Comparison of ENCODE assay signal across 8 cellular contexts in the genomic region with DNA sequence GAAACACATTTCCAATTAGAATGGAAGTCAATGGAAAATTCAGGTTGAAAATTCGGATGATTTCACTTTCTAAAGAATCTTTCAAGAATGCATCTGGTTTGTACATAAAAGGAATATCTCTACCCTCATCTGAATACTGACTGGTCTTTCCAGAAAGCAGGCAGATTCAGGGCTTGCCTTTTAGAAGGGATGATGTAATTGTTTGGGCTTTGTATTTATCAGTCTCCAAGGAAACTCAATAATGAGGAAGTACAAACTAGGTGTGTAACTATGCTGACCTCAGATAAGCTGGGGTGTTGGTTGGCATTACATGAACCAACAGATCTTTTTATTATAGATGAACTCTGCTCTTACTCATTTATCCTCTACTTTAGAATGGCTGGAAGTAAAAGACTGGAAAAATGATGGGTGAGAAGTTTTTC. TPM values are rescaled to one million over a fixed set of nuclear protein-coding genes. Genes with fewer than 3 reads are reported as not detected.
DNase-seq lines count a peak whose midpoint lies in the region; ATAC-seq, FAIRE-seq and TF ChIP-seq lines count a peak whose summit lies in the region.

No MANE protein-coding gene starts in this region.

- H3K27me3 ChIP-seq in GM12878 (replicated peaks in 1 of 2; ENCODE audit: control insufficient read depth in 2 of 2, insufficient read depth in 2 of 2, low read length in 1 of 2) = no peaks in the 10 kb centered on the region
- H3K27me3 ChIP-seq in vagina = no peaks in the 10 kb centered on the region

- TF ChIP-seq POLR2A in GM12878 (IDR thresholded peaks at IDR 0.05; ENCODE audit: low read depth, low read length) (no peak), vagina (IDR thresholded peaks at IDR 0.05) (no peak)

- H3K9me3 ChIP-seq in GM12878 (replicated peaks; ENCODE audit: control insufficient read depth, insufficient read depth, low read length) (no peaks in the 10 kb centered on the region), vagina (no peaks in the 10 kb centered on the region)

- H3K4me3 ChIP-seq in GM12865 (ENCODE audit: low read depth, low read length) (no peak overlapping the region), GM12878 (no peak overlapping the region), vagina (no peak overlapping the region)

- RAD21 ChIA-PET in GM12878 (lab: Charles Lee; ENCODE audit: unreplicated experiment) = no interaction called here

- POLR2A ChIA-PET in GM12878 (lab: Charles Lee) = interaction anchor here (0.6 kb wide), 1 partner anchor 12 kb away, joined by 3 read pairs; no protein-coding TSS in a partner anchor

- peak; percentile 45 for DNase-seq in GM12865 (ENCODE audit: low read depth)
- peak; percentile 77 for DNase-seq in HCEC 1CT
- DNase-seq in LoVo (ENCODE audit: low spot score) = peak; percentile 93
- DNase-seq in GM12878 (ENCODE audit: low read depth, low spot score) = no peak
- DNase-seq in left lobe of liver (ENCODE audit: low spot score) = no peak
- peak in 1 of 2 donors; percentile 34 for DNase-seq in vagina (ENCODE audit: extremely low spot score in 2 of 2)
- no peak for DNase-seq in NCI-H1092 treated with DMSO at 0.1 percent for 48 hours (lab: John Stamatoyannopoulos, UW)
- no peak for DNase-seq in hippocampal formation (lab: John Stamatoyannopoulos, UW)

- H3K9ac ChIP-seq in GM12878 (ENCODE audit: control insufficient read depth, insufficient read depth, low read length) = no peak overlapping the region

- in situ Hi-C loops in GM12878 (cut with MboI) = no loop called here

- FAIRE-seq in GM12878 (lab: Jason Lieb, UNC) = peak; percentile 13

- H3K4me2 ChIP-seq in GM12878 (ENCODE audit: control insufficient read depth, insufficient read depth) = no peak overlapping the region

- H3K4me1 ChIP-seq in GM12878 (ENCODE audit: control insufficient read depth, insufficient read depth, low read length) = peaks cover 4% of the 10 kb centered on the region; the same call in 1 of the 2 replicates
- peaks cover 48% of the 10 kb centered on the region for H3K4me1 ChIP-seq in vagina

- TF ChIP-seq EP300 in GM12878 (IDR thresholded peaks at IDR 0.05; ENCODE audit: borderline replicate concordance in 1 of 2, control insufficient read depth in 1 of 2, low read depth in 2 of 2, low read length in 2 of 2) = peak in 1 of 2 experiments; percentile 45; a peak in 1 of 4 replicates

- peaks cover 20% of the 10 kb centered on the region for H3K79me2 ChIP-seq in GM12878 (ENCODE audit: control insufficient read depth, insufficient read depth, low read length)

- no peaks in the 10 kb centered on the region; the same call in 1 of the 2 replicates for H4K20me1 ChIP-seq in GM12878 (ENCODE audit: control insufficient read depth, insufficient read depth)

- SMC1A ChIA-PET in GM12878 (lab: Charles Lee; ENCODE audit: uncharacterized antibody, unreplicated experiment) = interaction anchor here (1.0 to 3.6 kb wide), 5 partner anchors 13 to 96 kb away, joined by 3 to 13 read pairs (median 4); no protein-coding TSS in a partner anchor

- intact Hi-C loops in GM12878 (cut with micrococcal nuclease; ENCODE audit: unreplicated experiment) (no loop called here), vagina (cut with DNase I) (no loop called here)

- CTCF ChIA-PET in GM12878 (lab: Yijun Ruan, JAX) = interaction anchor here (1.1 to 2.2 kb wide), 5 partner anchors 10 to 108 kb away, joined by 3 to 5 read pairs (median 4); no protein-coding TSS in a partner anchor

- H3K27ac ChIP-seq in GM12878 (ENCODE audit: control insufficient read depth, insufficient read depth) (no peak overlapping the region), vagina (peak overlapping the region; percentile 77)

- ATAC-seq in GM12878 (peak; percentile 93), left lobe of liver (peak; percentile 58)

- peaks cover 38 to 48% of the 10 kb centered on the region in 2 experiments for H3K36me3 ChIP-seq in GM12878 (ENCODE audit: control insufficient read depth in 2 of 2, insufficient read depth in 2 of 2, low read length in 1 of 2)
- H3K36me3 ChIP-seq in vagina = peaks cover 0 to 25% of the 10 kb centered on the region in 2 donors

- TF ChIP-seq CTCF in GM12865 (IDR thresholded peaks at IDR 0.05; ENCODE audit: insufficient read depth, low read depth, low read length, missing control alignments) = no peak
- no peak for TF ChIP-seq CTCF in GM12878 (IDR thresholded peaks at IDR 0.05 in 2 of 3, conservative IDR thresholded peaks at IDR 0.05 in 1 of 3; ENCODE audit: control insufficient read depth in 2 of 3, extremely low read depth in 1 of 3, insufficient read depth in 1 of 3, low read depth in 3 of 3, low read length in 3 of 3)
- TF ChIP-seq CTCF in vagina (IDR thresholded peaks at IDR 0.05) = no peak

- H2AFZ ChIP-seq in GM12878 (ENCODE audit: control insufficient read depth, low read depth, low read length) = no peak overlapping the region

- no TSS peak for BruUV-seq in GM12878 (replicated peaks; lab: Mats Ljungman, UMichigan)

- no peak for TF ChIP-seq RAD21 in GM12878 (IDR thresholded peaks at IDR 0.05; ENCODE audit: insufficient read depth, low read depth, low read length)

- WGBS in GM12878 (ENCODE audit: insufficient coverage, insufficient replicate concordance, low lambda C conversion rate, missing lambda C conversion rate) = 0% methylated on average over 1 of the region's 1 CpG

TF ChIP-seq in GM12878, 131 proteins besides CTCF, POLR2A, EP300 and RAD21:
- TF ChIP-seq KDM1A (IDR thresholded peaks at IDR 0.05; ENCODE audit: borderline replicate concordance) (no peak), IKZF1 (conservative IDR thresholded peaks at IDR 0.05) (peak; percentile 39), BMI1 (IDR thresholded peaks at IDR 0.05; ENCODE audit: borderline replicate concordance) (peak; percentile 63), EZH2 (IDR thresholded peaks at IDR 0.05; ENCODE audit: borderline replicate concordance, control insufficient read depth, low read depth, low read length) (no peak), CHD2 (IDR thresholded peaks at IDR 0.05; ENCODE audit: borderline replicate concordance, low read depth, low read length) (no peak), RUNX3 (IDR thresholded peaks at IDR 0.05; ENCODE audit: low read length) (peak; percentile 56; the same call in 1 of the 2 replicates), IKZF2 (IDR thresholded peaks at IDR 0.05) (peak; percentile 44 to 56; a peak in 3 of 4 replicates), SPI1 (IDR thresholded peaks at IDR 0.05; ENCODE audit: borderline replicate concordance, insufficient read depth, low read depth, low read length) (peak; percentile 58; the same call in 1 of the 2 replicates), JUNB (IDR thresholded peaks at IDR 0.05) (peak; percentile 25; the same call in 1 of the 2 replicates), NFIC (IDR thresholded peaks at IDR 0.05; ENCODE audit: low read depth, low read length) (peak; percentile 19; the same call in 1 of the 2 replicates), FOXM1 (IDR thresholded peaks at IDR 0.05; ENCODE audit: low read depth, low read length) (peak; percentile 35; the same call in 1 of the 2 replicates), CREB1 (IDR thresholded peaks at IDR 0.05; ENCODE audit: low read depth) (0 out of 2 replicates have a peak, but pooled peaks have one; percentile 17), ATF7 (IDR thresholded peaks at IDR 0.05; ENCODE audit: low read depth) (peak; percentile 98)
- TF ChIP-seq, protein P1, sequence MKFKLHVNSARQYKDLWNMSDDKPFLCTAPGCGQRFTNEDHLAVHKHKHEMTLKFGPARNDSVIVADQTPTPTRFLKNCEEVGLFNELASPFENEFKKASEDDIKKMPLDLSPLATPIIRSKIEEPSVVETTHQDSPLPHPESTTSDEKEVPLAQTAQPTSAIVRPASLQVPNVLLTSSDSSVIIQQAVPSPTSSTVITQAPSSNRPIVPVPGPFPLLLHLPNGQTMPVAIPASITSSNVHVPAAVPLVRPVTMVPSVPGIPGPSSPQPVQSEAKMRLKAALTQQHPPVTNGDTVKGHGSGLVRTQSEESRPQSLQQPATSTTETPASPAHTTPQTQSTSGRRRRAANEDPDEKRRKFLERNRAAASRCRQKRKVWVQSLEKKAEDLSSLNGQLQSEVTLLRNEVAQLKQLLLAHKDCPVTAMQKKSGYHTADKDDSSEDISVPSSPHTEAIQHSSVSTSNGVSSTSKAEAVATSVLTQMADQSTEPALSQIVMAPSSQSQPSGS (IDR thresholded peaks at IDR 0.05; ENCODE audit: low read length) = peak; percentile 97
- TF ChIP-seq, protein P2, sequence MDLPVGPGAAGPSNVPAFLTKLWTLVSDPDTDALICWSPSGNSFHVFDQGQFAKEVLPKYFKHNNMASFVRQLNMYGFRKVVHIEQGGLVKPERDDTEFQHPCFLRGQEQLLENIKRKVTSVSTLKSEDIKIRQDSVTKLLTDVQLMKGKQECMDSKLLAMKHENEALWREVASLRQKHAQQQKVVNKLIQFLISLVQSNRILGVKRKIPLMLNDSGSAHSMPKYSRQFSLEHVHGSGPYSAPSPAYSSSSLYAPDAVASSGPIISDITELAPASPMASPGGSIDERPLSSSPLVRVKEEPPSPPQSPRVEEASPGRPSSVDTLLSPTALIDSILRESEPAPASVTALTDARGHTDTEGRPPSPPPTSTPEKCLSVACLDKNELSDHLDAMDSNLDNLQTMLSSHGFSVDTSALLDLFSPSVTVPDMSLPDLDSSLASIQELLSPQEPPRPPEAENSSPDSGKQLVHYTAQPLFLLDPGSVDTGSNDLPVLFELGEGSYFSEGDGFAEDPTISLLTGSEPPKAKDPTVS (IDR thresholded peaks at IDR 0.05; ENCODE audit: low read depth, low read length) = no peak
TF ChIP-seq in GM12878: peak in this region for 11.

RNA-seq across cellular contexts. Expression of a gene that starts 24.1 kb away (rescaled TPM):
- total RNA-seq in GM12878 (2013; cell fraction: nucleolus; rRNA removed) = 93.6 and 94.6 TPM in 2 replicates
- 86.5 and 95.7 TPM in 2 replicates for total RNA-seq in GM12878 (2014; rRNA removed)
- 204 and 212 TPM in 2 replicates for total RNA-seq in GM12878 (2014; rRNA removed; fragmentation: Illumina TruSeq; extraction: Trizol)
- total RNA-seq in GM12878 (2021) = 527 and 530 TPM in 2 replicates
- 553 TPM for polyA plus RNA-seq in GM12878 (2011; ENCODE audit: low read depth)
- polyA plus RNA-seq in GM12878 (2011; rRNA removed) = 133 and 220 TPM in 2 replicates
- 344 and 508 TPM in 2 replicates for polyA plus RNA-seq in GM12878 (2011; cell fraction: cytosol; rRNA removed)
- polyA plus RNA-seq in GM12878 (2011; cell fraction: nucleus; rRNA removed) = 200 and 240 TPM in 2 replicates
- polyA plus RNA-seq in GM12878 (2012) = 602 and 737 TPM in 2 replicates
- 688 and 698 TPM in 2 replicates for polyA plus RNA-seq in GM12878 (2014; fragmentation: Illumina TruSeq; extraction: Trizol)
- 100 to 1,000 TPM; 133 to 338 TPM for polyA plus RNA-seq in GM12878 (2014; fragmentation: Nextera tagmentation; extraction: Ambion mirVana)
- polyA plus RNA-seq in GM12878 (2014; rRNA removed) = 280 and 305 TPM in 2 replicates
- 100 to 1,000 TPM; 689 to 714 TPM for polyA plus RNA-seq in GM12878 (2016; fragmentation: Nextera tagmentation; extraction: Ambion mirVana)
- polyA minus RNA-seq in GM12878 (2011; rRNA and poly(A)+ RNA removed) = 275 and 304 TPM in 2 replicates
- 146 and 173 TPM in 2 replicates for polyA minus RNA-seq in GM12878 (2011; cell fraction: cytosol; rRNA and poly(A)+ RNA removed)
- polyA minus RNA-seq in GM12878 (2011; cell fraction: nucleus; rRNA and poly(A)+ RNA removed) = 58.8 and 86.6 TPM in 2 replicates
- 67.1 TPM for total RNA-seq in left lobe of liver
- total RNA-seq in vagina = 181 TPM

Comparison
In these comparisons a context has a peak if more than half of its experiments do, and no peak if none do; other contexts are left out.
1. DNase-seq: peak in GM12865 (single experiment), HCEC 1CT (single experiment) and LoVo (single experiment); none in GM12878 (single experiment), left lobe of liver (single experiment), NCI-H1092 treated with DMSO at 0.1 percent for 48 hours (single experiment) and hippocampal formation (0 of 2).